Comparison of ENCODE assay signal across 8 cellular contexts in genomic region chr1:119327066-119327435, GRCh38. TPM values are rescaled to one million over a fixed set of nuclear protein-coding genes. Genes with fewer than 3 reads are reported as not detected.
DNase-seq lines count a peak whose midpoint lies in the region; ATAC-seq lines count a peak whose summit lies in the region.

No MANE protein-coding gene starts in this region.

- DNase-seq in DMS53 (lab: John Stamatoyannopoulos, UW) = peak; percentile 35
- DNase-seq in DMS53 treated with DMSO at 0.1 percent for 48 hours (lab: John Stamatoyannopoulos, UW; ENCODE audit: unreplicated experiment) = no peak
- no peak for DNase-seq in activated naive CD8-positive, alpha-beta T cell treated with anti-CD3 and anti-CD28 coated beads, Interleukin-2, amount 10 ng/mL, durations not matched to agents 7 days and 5 days
- DNase-seq in iris pigment epithelial cell (ENCODE audit: low read depth) = peak; percentile 9
- DNase-seq in stimulated activated naive CD8-positive, alpha-beta T cell treated with anti-CD3 and anti-CD28 coated beads, Interleukin-15, amount 100 ng/mL, for 72 hours = no peak
- no peak for DNase-seq in NK-92 (lab: John Stamatoyannopoulos, UW; ENCODE audit: unreplicated experiment)

- POLR2A ChIA-PET in activated naive CD8-positive, alpha-beta T cell treated with anti-CD3 and anti-CD28 coated beads, Interleukin-2, amount 10 ng/mL, durations not matched to agents 7 days and 5 days (lab: Charles Lee) = no interaction called here

- no peak overlapping the region for H3K27ac Mint-ChIP-seq in activated naive CD8-positive, alpha-beta T cell treated with anti-CD3 and anti-CD28 coated beads, Interleukin-2, amount 10 ng/mL, durations not matched to agents 7 days and 5 days
- peak overlapping the region in 1 of 2 donors; percentile 54 for H3K27ac Mint-ChIP-seq in stimulated activated naive CD8-positive, alpha-beta T cell treated with anti-CD3 and anti-CD28 coated beads, Interleukin-15, amount 100 ng/mL, for 72 hours

- no peaks in the 10 kb centered on the region for H3K36me3 Mint-ChIP-seq in activated naive CD8-positive, alpha-beta T cell treated with anti-CD3 and anti-CD28 coated beads, Interleukin-2, amount 10 ng/mL, durations not matched to agents 7 days and 5 days

- H3K9me3 Mint-ChIP-seq in activated naive CD8-positive, alpha-beta T cell treated with anti-CD3 and anti-CD28 coated beads, Interleukin-2, amount 10 ng/mL, durations not matched to agents 7 days and 5 days = no peaks in the 10 kb centered on the region
- no peaks in the 10 kb centered on the region for H3K9me3 Mint-ChIP-seq in stimulated activated naive CD8-positive, alpha-beta T cell treated with anti-CD3 and anti-CD28 coated beads, Interleukin-15, amount 100 ng/mL, for 72 hours

- peaks cover 22% of the 10 kb centered on the region for H3K4me1 Mint-ChIP-seq in activated naive CD8-positive, alpha-beta T cell treated with anti-CD3 and anti-CD28 coated beads, Interleukin-2, amount 10 ng/mL, durations not matched to agents 7 days and 5 days
- H3K4me1 Mint-ChIP-seq in stimulated activated naive CD8-positive, alpha-beta T cell treated with anti-CD3 and anti-CD28 coated beads, Interleukin-15, amount 100 ng/mL, for 72 hours = peaks cover 37% of the 10 kb centered on the region

- peak overlapping the region; percentile 80 for H3K4me3 Mint-ChIP-seq in activated naive CD8-positive, alpha-beta T cell treated with anti-CD3 and anti-CD28 coated beads, Interleukin-2, amount 10 ng/mL, durations not matched to agents 7 days and 5 days
- H3K4me3 Mint-ChIP-seq in stimulated activated naive CD8-positive, alpha-beta T cell treated with anti-CD3 and anti-CD28 coated beads, Interleukin-15, amount 100 ng/mL, for 72 hours = peak overlapping the region; percentile 71 to 89

- H3K27me3 Mint-ChIP-seq in activated naive CD8-positive, alpha-beta T cell treated with anti-CD3 and anti-CD28 coated beads, Interleukin-2, amount 10 ng/mL, durations not matched to agents 7 days and 5 days = peaks cover 3% of the 10 kb centered on the region
- H3K27me3 Mint-ChIP-seq in stimulated activated naive CD8-positive, alpha-beta T cell treated with anti-CD3 and anti-CD28 coated beads, Interleukin-15, amount 100 ng/mL, for 72 hours = peaks cover 45% of the 10 kb centered on the region

- no peak for ATAC-seq in activated naive CD8-positive, alpha-beta T cell treated with anti-CD3 and anti-CD28 coated beads, Interleukin-2, amount 10 ng/mL, durations not matched to agents 7 days and 5 days (ENCODE audit: low read depth)
- peak; percentile 4 for ATAC-seq in stimulated activated naive CD8-positive, alpha-beta T cell treated with anti-CD3 and anti-CD28 coated beads, Interleukin-15, amount 100 ng/mL, for 72 hours
- no peak for ATAC-seq in HG02678 (IDR thresholded peaks at IDR 0.05; ENCODE audit: unreplicated experiment)
- ATAC-seq in GM19467 (IDR thresholded peaks at IDR 0.05; ENCODE audit: unreplicated experiment) = no peak

RNA-seq across cellular contexts. Expression of gene HAO2, which starts 41.5 kb away (rescaled TPM):
- not detected for total RNA-seq in activated naive CD8-positive, alpha-beta T cell treated with anti-CD3 and anti-CD28 coated beads, Interleukin-2, amount 10 ng/mL, durations not matched to agents 7 days and 5 days

Comparison
In these comparisons a context has a peak if more than half of its experiments do, and no peak if none do; other contexts are left out.
1. DNase-seq: peak in DMS53 (single experiment) and iris pigment epithelial cell (single experiment); none in DMS53 treated with DMSO at 0.1 percent for 48 hours (single experiment), activated naive CD8-positive, alpha-beta T cell treated with anti-CD3 and anti-CD28 coated beads, Interleukin-2, amount 10 ng/mL, durations not matched to agents 7 days and 5 days (single experiment), stimulated activated naive CD8-positive, alpha-beta T cell treated with anti-CD3 and anti-CD28 coated beads, Interleukin-15, amount 100 ng/mL, for 72 hours (0 of 2) and NK-92 (single experiment).